Comparison of ENCODE assay signal across 10 cellular contexts in the genomic region with DNA sequence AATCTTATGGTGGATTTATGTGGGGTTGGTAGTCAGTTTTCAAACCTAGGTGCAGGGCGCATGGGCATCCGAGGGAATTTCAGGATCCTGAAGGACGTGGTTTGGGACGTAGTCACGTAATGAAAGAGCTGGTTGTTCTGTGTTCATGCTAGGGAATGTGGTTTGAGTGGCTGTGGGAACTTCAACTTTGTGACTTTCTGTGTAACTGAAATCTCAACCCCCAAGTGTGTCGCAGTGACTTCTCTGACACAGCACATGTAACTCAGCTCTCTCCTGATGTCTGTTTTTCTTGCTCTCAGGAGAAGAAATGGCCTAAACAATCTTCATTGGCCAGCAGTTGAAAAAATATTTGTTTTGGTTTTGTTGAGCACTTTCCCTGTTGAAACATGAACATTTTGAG.
DNase-seq lines count a peak whose midpoint lies in the region; ATAC-seq, FAIRE-seq and TF ChIP-seq lines count a peak whose summit lies in the region.
"Had no signal": no experiment of that assay in that cellular context is flagged by ENCODE, and none has a peak within 500 bp of the region (broad histone marks: within the 10 kb centered on the region; RNA-seq: fewer than 3 reads in every experiment).

No MANE protein-coding gene starts in this region.

- H3K36me3 ChIP-seq in GM23338 (ENCODE audit: insufficient read depth) (no peaks in the 10 kb centered on the region), spleen (no peaks in the 10 kb centered on the region)

- H3K9me3 Mint-ChIP-seq in GM23338, result no peaks in the 10 kb centered on the region
- H3K9me3 Mint-ChIP-seq in activated B cell treated with CpG ODN at 0.5 μM for 24 hours, result peaks cover 2% of the 10 kb centered on the region

- no peak overlapping the region for H3K27ac ChIP-seq in GM23338 (ENCODE audit: low read depth)
- H3K27ac ChIP-seq in layer of hippocampus (ENCODE audit: low read depth, low read length), result peak overlapping the region; percentile 0
- peak overlapping the region; percentile 44 to 95 (median 78) for H3K27ac ChIP-seq in spleen

- POLR2A ChIA-PET in activated B cell treated with CpG ODN at 0.5 μM for 24 hours (lab: Charles Lee), result no interaction called here

- FAIRE-seq in HTR-8/SVneo (lab: Jason Lieb, UNC), result no peak

- H3K4me3 Mint-ChIP-seq in GM23338 (no peak overlapping the region), activated B cell treated with CpG ODN at 0.5 μM for 24 hours (no peak overlapping the region)
- H3K4me3 Mint-ChIP-seq: memory B cell had no signal

- CTCF ChIA-PET in activated B cell treated with CpG ODN at 0.5 μM for 24 hours (lab: Charles Lee), result interaction anchor here (0.9 kb wide), 1 partner anchor 52 kb away, joined by 3 read pairs; no protein-coding TSS in a partner anchor

- no peak overlapping the region for H3K27ac Mint-ChIP-seq in GM23338
- H3K27ac Mint-ChIP-seq in activated B cell treated with CpG ODN at 0.5 μM for 24 hours, result peak overlapping the region; percentile 15
- H3K27ac Mint-ChIP-seq: memory B cell had no signal

- peak overlapping the region; percentile 85 for H2AFZ ChIP-seq in GM23338

- H3F3A ChIP-seq in GM23338 (replicated peaks; ENCODE audit: low read depth), result no peaks in the 10 kb centered on the region

- H3K4me1 Mint-ChIP-seq in GM23338 (peaks cover 4% of the 10 kb centered on the region; the same call in 1 of the 3 replicates), activated B cell treated with CpG ODN at 0.5 μM for 24 hours (peaks cover 71% of the 10 kb centered on the region)

- no peaks in the 10 kb centered on the region for H3K79me2 ChIP-seq in GM23338 (replicated peaks; ENCODE audit: insufficient read depth)

- H3K27me3 Mint-ChIP-seq in GM23338 (ENCODE audit: insufficient read depth, low read depth, poor library complexity), result peaks cover 1% of the 10 kb centered on the region
- no peaks in the 10 kb centered on the region for H3K27me3 Mint-ChIP-seq in activated B cell treated with CpG ODN at 0.5 μM for 24 hours
- H3K27me3 Mint-ChIP-seq: memory B cell had no signal

- H3K9me2 ChIP-seq in GM23338 (ENCODE audit: insufficient read depth), result peaks cover 22% of the 10 kb centered on the region; the same call in 1 of the 2 replicates

- ATAC-seq in GM23338, result no peak
- no peak for ATAC-seq in activated B cell treated with CpG ODN at 0.5 μM for 24 hours (ENCODE audit: low read depth)

- H3K4me3 ChIP-seq in GM23338 (no peak overlapping the region), spleen (peak overlapping the region in 1 of 8 donors; percentile 47)

- TF ChIP-seq CTCF in GM23338 (conservative IDR thresholded peaks at IDR 0.05; ENCODE audit: low read depth in 2 of 2) (no peak), activated B cell treated with CpG ODN at 0.5 μM for 24 hours (IDR thresholded peaks at IDR 0.05) (no peak), spleen (IDR thresholded peaks at IDR 0.05 in 8 of 11, conservative IDR thresholded peaks at IDR 0.05 in 3 of 11) (no peak)

- DNase-seq in GM23338 (ENCODE audit: low spot score), result no peak
- DNase-seq in activated B cell treated with CpG ODN at 0.5 μM for 24 hours, result no peak
- no peak for DNase-seq in spleen
- DNase-seq in HTR-8/SVneo (ENCODE audit: insufficient read length, low spot score), result no peak
- no peak for DNase-seq in NCI-H446 treated with DMSO at 0.1 percent for 48 hours (lab: John Stamatoyannopoulos, UW)
- DNase-seq in COLO829 (ENCODE audit: low spot score), result no peak
- no peak for DNase-seq in T-helper 9 cell
- DNase-seq: T1000 had no signal

- 51 to 67% (median 63%) methylated on average over 6 of the region's 6 CpGs for WGBS in spleen, 5 donors

- H4K20me1 ChIP-seq in GM23338 (replicated peaks; ENCODE audit: insufficient read depth), result no peaks in the 10 kb centered on the region

- no peaks in the 10 kb centered on the region for H3K9me3 ChIP-seq in spleen

- no peaks in the 10 kb centered on the region for H3K27me3 ChIP-seq in GM23338 (ENCODE audit: insufficient read depth)
- no peaks in the 10 kb centered on the region for H3K27me3 ChIP-seq in layer of hippocampus (ENCODE audit: control insufficient read depth, insufficient read depth, low read length)
- H3K27me3 ChIP-seq in spleen (replicated peaks in 1 of 7), result no peaks in the 10 kb centered on the region

- H3K4me1 ChIP-seq in GM23338 (ENCODE audit: insufficient read depth), result peaks cover 5% of the 10 kb centered on the region; the same call in 1 of the 2 replicates
- H3K4me1 ChIP-seq in spleen, result peaks cover 21 to 77% (median 62%) of the 10 kb centered on the region in 6 donors

- H3K36me3 Mint-ChIP-seq in GM23338 (ENCODE audit: low read depth) (no peaks in the 10 kb centered on the region; the same call in 2 of the 3 replicates), activated B cell treated with CpG ODN at 0.5 μM for 24 hours (ENCODE audit: low read depth) (no peaks in the 10 kb centered on the region)

- intact Hi-C loops in activated B cell treated with CpG ODN at 0.5 μM for 24 hours (cut with micrococcal nuclease) (no loop called here), spleen (cut with DNase I; ENCODE audit: low total_unique reads) (no loop called here)

- no peak overlapping the region for H3K4me2 ChIP-seq in GM23338

- TF ChIP-seq POLR2A in spleen (IDR thresholded peaks at IDR 0.05), result no peak

TF ChIP-seq in GM23338, 12 proteins besides CTCF, POLR2A, EP300 and RAD21 (continues in another document):
- TF ChIP-seq, protein P1, sequence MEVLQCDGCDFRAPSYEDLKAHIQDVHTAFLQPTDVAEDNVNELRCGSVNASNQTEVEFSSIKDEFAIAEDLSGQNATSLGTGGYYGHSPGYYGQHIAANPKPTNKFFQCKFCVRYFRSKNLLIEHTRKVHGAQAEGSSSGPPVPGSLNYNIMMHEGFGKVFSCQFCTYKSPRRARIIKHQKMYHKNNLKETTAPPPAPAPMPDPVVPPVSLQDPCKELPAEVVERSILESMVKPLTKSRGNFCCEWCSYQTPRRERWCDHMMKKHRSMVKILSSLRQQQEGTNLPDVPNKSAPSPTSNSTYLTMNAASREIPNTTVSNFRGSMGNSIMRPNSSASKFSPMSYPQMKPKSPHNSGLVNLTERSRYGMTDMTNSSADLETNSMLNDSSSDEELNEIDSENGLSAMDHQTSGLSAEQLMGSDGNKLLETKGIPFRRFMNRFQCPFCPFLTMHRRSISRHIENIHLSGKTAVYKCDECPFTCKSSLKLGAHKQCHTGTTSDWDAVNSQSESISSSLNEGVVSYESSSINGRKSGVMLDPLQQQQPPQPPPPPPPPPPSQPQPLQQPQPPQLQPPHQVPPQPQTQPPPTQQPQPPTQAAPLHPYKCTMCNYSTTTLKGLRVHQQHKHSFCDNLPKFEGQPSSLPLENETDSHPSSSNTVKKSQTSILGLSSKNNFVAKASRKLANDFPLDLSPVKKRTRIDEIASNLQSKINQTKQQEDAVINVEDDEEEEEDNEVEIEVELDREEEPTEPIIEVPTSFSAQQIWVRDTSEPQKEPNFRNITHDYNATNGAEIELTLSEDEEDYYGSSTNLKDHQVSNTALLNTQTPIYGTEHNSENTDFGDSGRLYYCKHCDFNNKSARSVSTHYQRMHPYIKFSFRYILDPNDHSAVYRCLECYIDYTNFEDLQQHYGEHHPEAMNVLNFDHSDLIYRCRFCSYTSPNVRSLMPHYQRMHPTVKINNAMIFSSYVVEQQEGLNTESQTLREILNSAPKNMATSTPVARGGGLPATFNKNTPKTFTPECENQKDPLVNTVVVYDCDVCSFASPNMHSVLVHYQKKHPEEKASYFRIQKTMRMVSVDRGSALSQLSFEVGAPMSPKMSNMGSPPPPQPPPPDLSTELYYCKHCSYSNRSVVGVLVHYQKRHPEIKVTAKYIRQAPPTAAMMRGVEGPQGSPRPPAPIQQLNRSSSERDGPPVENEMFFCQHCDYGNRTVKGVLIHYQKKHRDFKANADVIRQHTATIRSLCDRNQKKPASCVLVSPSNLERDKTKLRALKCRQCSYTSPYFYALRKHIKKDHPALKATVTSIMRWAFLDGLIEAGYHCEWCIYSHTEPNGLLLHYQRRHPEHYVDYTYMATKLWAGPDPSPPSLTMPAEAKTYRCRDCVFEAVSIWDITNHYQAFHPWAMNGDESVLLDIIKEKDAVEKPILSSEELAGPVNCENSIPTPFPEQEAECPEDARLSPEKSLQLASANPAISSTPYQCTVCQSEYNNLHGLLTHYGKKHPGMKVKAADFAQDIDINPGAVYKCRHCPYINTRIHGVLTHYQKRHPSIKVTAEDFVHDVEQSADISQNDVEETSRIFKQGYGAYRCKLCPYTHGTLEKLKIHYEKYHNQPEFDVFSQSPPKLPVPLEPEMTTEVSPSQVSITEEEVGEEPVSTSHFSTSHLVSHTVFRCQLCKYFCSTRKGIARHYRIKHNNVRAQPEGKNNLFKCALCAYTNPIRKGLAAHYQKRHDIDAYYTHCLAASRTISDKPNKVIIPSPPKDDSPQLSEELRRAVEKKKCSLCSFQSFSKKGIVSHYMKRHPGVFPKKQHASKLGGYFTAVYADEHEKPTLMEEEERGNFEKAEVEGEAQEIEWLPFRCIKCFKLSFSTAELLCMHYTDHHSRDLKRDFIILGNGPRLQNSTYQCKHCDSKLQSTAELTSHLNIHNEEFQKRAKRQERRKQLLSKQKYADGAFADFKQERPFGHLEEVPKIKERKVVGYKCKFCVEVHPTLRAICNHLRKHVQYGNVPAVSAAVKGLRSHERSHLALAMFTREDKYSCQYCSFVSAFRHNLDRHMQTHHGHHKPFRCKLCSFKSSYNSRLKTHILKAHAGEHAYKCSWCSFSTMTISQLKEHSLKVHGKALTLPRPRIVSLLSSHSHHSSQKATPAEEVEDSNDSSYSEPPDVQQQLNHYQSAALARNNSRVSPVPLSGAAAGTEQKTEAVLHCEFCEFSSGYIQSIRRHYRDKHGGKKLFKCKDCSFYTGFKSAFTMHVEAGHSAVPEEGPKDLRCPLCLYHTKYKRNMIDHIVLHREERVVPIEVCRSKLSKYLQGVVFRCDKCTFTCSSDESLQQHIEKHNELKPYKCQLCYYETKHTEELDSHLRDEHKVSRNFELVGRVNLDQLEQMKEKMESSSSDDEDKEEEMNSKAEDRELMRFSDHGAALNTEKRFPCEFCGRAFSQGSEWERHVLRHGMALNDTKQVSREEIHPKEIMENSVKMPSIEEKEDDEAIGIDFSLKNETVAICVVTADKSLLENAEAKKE (CRISPR knock-in tag; IDR thresholded peaks at IDR 0.05), result no peak
- TF ChIP-seq, protein P2, sequence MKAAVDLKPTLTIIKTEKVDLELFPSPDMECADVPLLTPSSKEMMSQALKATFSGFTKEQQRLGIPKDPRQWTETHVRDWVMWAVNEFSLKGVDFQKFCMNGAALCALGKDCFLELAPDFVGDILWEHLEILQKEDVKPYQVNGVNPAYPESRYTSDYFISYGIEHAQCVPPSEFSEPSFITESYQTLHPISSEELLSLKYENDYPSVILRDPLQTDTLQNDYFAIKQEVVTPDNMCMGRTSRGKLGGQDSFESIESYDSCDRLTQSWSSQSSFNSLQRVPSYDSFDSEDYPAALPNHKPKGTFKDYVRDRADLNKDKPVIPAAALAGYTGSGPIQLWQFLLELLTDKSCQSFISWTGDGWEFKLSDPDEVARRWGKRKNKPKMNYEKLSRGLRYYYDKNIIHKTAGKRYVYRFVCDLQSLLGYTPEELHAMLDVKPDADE (IDR thresholded peaks at IDR 0.05), result no peak
- TF ChIP-seq JUNB (IDR thresholded peaks at IDR 0.05; ENCODE audit: unreplicated experiment) (no peak), CREB1 (CRISPR knock-in tag; IDR thresholded peaks at IDR 0.05; ENCODE audit: low read depth) (no peak), POLR2AphosphoS5 (IDR thresholded peaks at IDR 0.05; ENCODE audit: low read depth) (no peak), ZNF331 (CRISPR knock-in tag; IDR thresholded peaks at IDR 0.05; ENCODE audit: low read depth) (no peak)
